In the genomic region with DNA sequence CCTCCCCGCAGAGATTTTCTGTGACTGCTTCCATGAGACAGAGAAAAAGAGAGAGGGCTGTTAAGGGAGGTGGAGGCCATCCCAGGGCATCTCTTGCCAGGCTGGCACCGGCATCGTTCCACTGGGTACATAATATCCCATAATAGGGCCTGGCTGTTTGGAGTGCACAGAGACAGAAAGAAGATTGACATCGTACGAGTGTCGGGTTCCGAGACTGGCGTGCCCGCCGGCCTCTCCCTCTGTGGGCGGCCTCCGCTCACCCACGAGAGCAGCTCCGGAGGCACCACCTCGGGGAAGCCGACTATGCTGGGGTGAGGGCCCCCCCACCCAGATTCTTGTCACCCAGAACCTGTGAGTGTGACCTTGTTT, we compare ENCODE assay signal across 7 cellular contexts.
"Had no signal": no experiment of that assay in that cellular context is flagged by ENCODE, and none has a peak within 500 bp of the region (broad histone marks: within the 10 kb centered on the region; RNA-seq: fewer than 3 reads in every experiment).

No MANE protein-coding gene starts in this region.

- ATAC-seq: stimulated activated naive CD8-positive, alpha-beta T cell treated with anti-CD3 and anti-CD28 coated beads, Interleukin-15, amount 100 ng/mL, for 72 hours had no signal

- H3K4me3 ChIP-seq: SK-N-MC, thoracic aorta had no signal

- H3K9me3 ChIP-seq: thoracic aorta had no signal

- H3K27ac ChIP-seq: SK-N-MC, thoracic aorta had no signal

- DNase-seq: foreskin melanocyte; kidney; naive B cell; stimulated activated CD4-positive, alpha-beta T cell treated with anti-CD3 and anti-CD28 coated beads, Interleukin-4, amount 100 ng/mL, for 4 hours; stimulated activated naive CD8-positive, alpha-beta T cell treated with anti-CD3 and anti-CD28 coated beads, Interleukin-15, amount 100 ng/mL, for 72 hours had no signal

- H3K36me3 ChIP-seq: thoracic aorta had no signal
